Comparison of ENCODE assay signal across 9 cellular contexts in genomic region chr13:20703785-20704458, GRCh38. TPM values are rescaled to one million over a fixed set of nuclear protein-coding genes. Genes with fewer than 3 reads are reported as not detected.
A peak's percentile ranks its signal among the peaks of the same experiment; 100 is the strongest.
DNase-seq lines count a peak whose midpoint lies in the region; ATAC-seq and TF ChIP-seq lines count a peak whose summit lies in the region.
"Had no signal": no experiment of that assay in that cellular context is flagged by ENCODE, and none has a peak within 500 bp of the region (broad histone marks: within the 10 kb centered on the region; RNA-seq: fewer than 3 reads in every experiment).

No MANE protein-coding gene starts in this region.

- POLR2A ChIA-PET in AG04450 (lab: Yijun Ruan, JAX): interaction anchor here (1.0 kb wide), 1 partner anchor 136 kb away, joined by 3 read pairs; no protein-coding TSS in a partner anchor

- peak; percentile 45 for DNase-seq in AG04450 (ENCODE audit: low read depth, low spot score)
- DNase-seq in NCI-H2196 treated with DMSO at 0.1 percent for 48 hours (lab: John Stamatoyannopoulos, UW; ENCODE audit: unreplicated experiment): peak; percentile 40
- peak; percentile 49 to 52 for DNase-seq in activated CD4-positive, alpha-beta T cell treated with anti-CD3 and anti-CD28 coated beads for 24 hours (ENCODE audit: low read depth in 2 of 2)
- no peak for DNase-seq in coronary artery (ENCODE audit: low spot score)
- peak; percentile 18 to 56 (median 43) for DNase-seq in stimulated activated CD4-positive, alpha-beta T cell treated with anti-CD3 and anti-CD28 coated beads, TNF-alpha, amount 100 ng/mL, for 1 hour (ENCODE audit: low read depth in 3 of 3, low spot score in 1 of 3)

- H3K27ac ChIP-seq in AG04450 (ENCODE audit: low read depth, low read length) (no peak overlapping the region), coronary artery (peak overlapping the region in 1 of 2 donors; percentile 84), liver (ENCODE audit: low read depth in 1 of 2, low read length in 2 of 2) (no peak overlapping the region)

- peak overlapping the region; percentile 75 for H3K4me3 ChIP-seq in AG04450 (ENCODE audit: low read depth, low read length)
- H3K4me3 ChIP-seq in coronary artery: peak overlapping the region; percentile 83
- peak overlapping the region in 2 of 3 donors; percentile 36 to 74 for H3K4me3 ChIP-seq in liver (ENCODE audit: low read depth in 1 of 3, low read length in 3 of 3)

- no peak overlapping the region for H3K9ac ChIP-seq in liver (ENCODE audit: low read depth in 1 of 2, low read length in 2 of 2)

- CTCF ChIA-PET in AG04450 (lab: Charles Lee): interaction anchor here (0.7 to 2.1 kb wide), 14 partner anchors 10 to 1245 kb away, joined by 3 to 8 read pairs (median 4); no protein-coding TSS in a partner anchor

- no peak for TF ChIP-seq RAD21 in liver (IDR thresholded peaks at IDR 0.05)

- H3K4me1 ChIP-seq in liver (ENCODE audit: control insufficient read depth in 4 of 4, insufficient read depth in 4 of 4, low read length in 3 of 4): peaks cover 4 to 13% (median 10%) of the 10 kb centered on the region in 4 donors

- no peaks in the 10 kb centered on the region; the same call in 1 of the 2 replicates for H3K9me3 ChIP-seq in AG04450 (ENCODE audit: control insufficient read depth, insufficient read depth, low read length)
- H3K9me3 ChIP-seq in liver (ENCODE audit: control insufficient read depth in 4 of 4, low read length in 3 of 4): no peaks in the 10 kb centered on the region

- under 1% methylated on average over 96 of the region's 96 CpGs for WGBS in liver

- H3K27me3 ChIP-seq in AG04450 (ENCODE audit: control insufficient read depth, insufficient read depth, low read length) (no peaks in the 10 kb centered on the region), liver (ENCODE audit: control insufficient read depth in 4 of 4, insufficient read depth in 4 of 4, low read length in 3 of 4) (peaks cover 0 to 10% (median 0%) of the 10 kb centered on the region in 4 donors)

- ATAC-seq in GM18511 (IDR thresholded peaks at IDR 0.05; ENCODE audit: unreplicated experiment): peak; percentile 89
- peak; percentile 81 for ATAC-seq in HG02943 (IDR thresholded peaks at IDR 0.05; ENCODE audit: low read depth, unreplicated experiment)

- TF ChIP-seq CTCF in AG04450 (IDR thresholded peaks at IDR 0.05; ENCODE audit: low read depth, low read length) (peak; percentile 56), coronary artery (IDR thresholded peaks at IDR 0.05) (peak; percentile 45), liver (IDR thresholded peaks at IDR 0.05; ENCODE audit: low read depth, low read length, missing input control) (peak; percentile 61)

- no peaks in the 10 kb centered on the region for H3K36me3 ChIP-seq in liver (ENCODE audit: control insufficient read depth in 4 of 4, insufficient read depth in 3 of 4, low read depth in 1 of 4, low read length in 3 of 4)

TF ChIP-seq in liver, 16 proteins besides CTCF, POLR2A, EP300 and RAD21:
- no peak for TF ChIP-seq EGR1 (IDR thresholded peaks at IDR 0.05; ENCODE audit: low read depth in 2 of 2)
- TF ChIP-seq HNF4A (conservative IDR thresholded peaks at IDR 0.05): no peak
- TF ChIP-seq GABPA (IDR thresholded peaks at IDR 0.05 in 1 of 2, conservative IDR thresholded peaks at IDR 0.05 in 1 of 2): no peak
- no peak for TF ChIP-seq ATF3 (IDR thresholded peaks at IDR 0.05)
- no peak for TF ChIP-seq FOXA2 (IDR thresholded peaks at IDR 0.05)
- TF ChIP-seq, protein P1, sequence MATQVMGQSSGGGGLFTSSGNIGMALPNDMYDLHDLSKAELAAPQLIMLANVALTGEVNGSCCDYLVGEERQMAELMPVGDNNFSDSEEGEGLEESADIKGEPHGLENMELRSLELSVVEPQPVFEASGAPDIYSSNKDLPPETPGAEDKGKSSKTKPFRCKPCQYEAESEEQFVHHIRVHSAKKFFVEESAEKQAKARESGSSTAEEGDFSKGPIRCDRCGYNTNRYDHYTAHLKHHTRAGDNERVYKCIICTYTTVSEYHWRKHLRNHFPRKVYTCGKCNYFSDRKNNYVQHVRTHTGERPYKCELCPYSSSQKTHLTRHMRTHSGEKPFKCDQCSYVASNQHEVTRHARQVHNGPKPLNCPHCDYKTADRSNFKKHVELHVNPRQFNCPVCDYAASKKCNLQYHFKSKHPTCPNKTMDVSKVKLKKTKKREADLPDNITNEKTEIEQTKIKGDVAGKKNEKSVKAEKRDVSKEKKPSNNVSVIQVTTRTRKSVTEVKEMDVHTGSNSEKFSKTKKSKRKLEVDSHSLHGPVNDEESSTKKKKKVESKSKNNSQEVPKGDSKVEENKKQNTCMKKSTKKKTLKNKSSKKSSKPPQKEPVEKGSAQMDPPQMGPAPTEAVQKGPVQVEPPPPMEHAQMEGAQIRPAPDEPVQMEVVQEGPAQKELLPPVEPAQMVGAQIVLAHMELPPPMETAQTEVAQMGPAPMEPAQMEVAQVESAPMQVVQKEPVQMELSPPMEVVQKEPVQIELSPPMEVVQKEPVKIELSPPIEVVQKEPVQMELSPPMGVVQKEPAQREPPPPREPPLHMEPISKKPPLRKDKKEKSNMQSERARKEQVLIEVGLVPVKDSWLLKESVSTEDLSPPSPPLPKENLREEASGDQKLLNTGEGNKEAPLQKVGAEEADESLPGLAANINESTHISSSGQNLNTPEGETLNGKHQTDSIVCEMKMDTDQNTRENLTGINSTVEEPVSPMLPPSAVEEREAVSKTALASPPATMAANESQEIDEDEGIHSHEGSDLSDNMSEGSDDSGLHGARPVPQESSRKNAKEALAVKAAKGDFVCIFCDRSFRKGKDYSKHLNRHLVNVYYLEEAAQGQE (IDR thresholded peaks at IDR 0.05): no peak
- TF ChIP-seq SP1 (IDR thresholded peaks at IDR 0.05): no peak
- TF ChIP-seq TAF1 (conservative IDR thresholded peaks at IDR 0.05): no peak

RNA-seq across cellular contexts. Expression of gene IL17D, which starts 0.4 kb away (rescaled TPM):
- polyA plus RNA-seq in AG04450 (2011; rRNA removed) (3.0 and 3.2 TPM in 2 replicates), liver (under 1 TPM; 0.05 to 0.19 TPM)
- polyA minus RNA-seq in AG04450 (2011; rRNA and poly(A)+ RNA removed): 0.39 and 0.46 TPM in 2 replicates
- under 1 TPM; 0.08 to 0.19 TPM for total RNA-seq in liver
- total RNA-seq: T-helper 1 cell treated with Interleukin-12 subunit alpha and Interleukin-12 subunit beta and Interleukin-4 antibody, amounts not matched to agents 30 ng/mL and 1 ng/mL, for 36 hours had no signal
